21 cellular contexts compared by ENCODE assay signal in genomic region chr10:14594878-14595525, GRCh38.
DNase-seq lines count a peak whose midpoint lies in the region; ATAC-seq, FAIRE-seq and TF ChIP-seq lines count a peak whose summit lies in the region.
"Had no signal": no experiment of that assay in that cellular context is flagged by ENCODE, and none has a peak within 500 bp of the region (broad histone marks: within the 10 kb centered on the region; RNA-seq: fewer than 3 reads in every experiment).

No MANE protein-coding gene starts in this region.

- WGBS in A549 (ENCODE audit: missing lambda C conversion rate): 84% methylated on average over 8 of the region's 8 CpGs
- 93% methylated on average over 8 of the region's 8 CpGs for WGBS in hepatocyte (ENCODE audit: low lambda C conversion rate, missing lambda C conversion rate)

- CTCF ChIA-PET in A549 (lab: Yijun Ruan, JAX): interaction anchor here (1.1 kb wide), 1 partner anchor 14 kb away, joined by 3 read pairs; no protein-coding TSS in a partner anchor

- ATAC-seq in A549 (no peak), T-helper 17 cell (no peak), Right ventricle myocardium superior (ENCODE audit: poor library complexity) (no peak)
- no peak for ATAC-seq in CD4-positive, CD25-positive, alpha-beta regulatory T cell (ENCODE audit: low read depth in 2 of 2)
- ATAC-seq: body of pancreas, HCT116, psoas muscle, Right ventricle myocardium inferior had no signal

- peaks cover 33 to 92% (median 79%) of the 10 kb centered on the region in 4 donors for H3K4me1 Mint-ChIP-seq in CD4-positive, CD25-positive, alpha-beta regulatory T cell
- peaks cover 69% of the 10 kb centered on the region for H3K4me1 Mint-ChIP-seq in T-helper 17 cell

- POLR2A ChIA-PET in A549 (lab: Yijun Ruan, JAX): no interaction called here

- no peak for TF ChIP-seq RAD21 in A549 (conservative IDR thresholded peaks at IDR 0.05 in 1 of 2, IDR thresholded peaks at IDR 0.05 in 1 of 2)

- TF ChIP-seq POLR2A in A549 (IDR thresholded peaks at IDR 0.05; ENCODE audit: low read length): no peak

- TF ChIP-seq CTCF in A549 (IDR thresholded peaks at IDR 0.05) (no peak), hepatocyte (IDR thresholded peaks at IDR 0.05; ENCODE audit: poor library complexity) (no peak)

- H3K36me3 Mint-ChIP-seq in CD4-positive, CD25-positive, alpha-beta regulatory T cell: peaks cover 52% of the 10 kb centered on the region
- peaks cover 17% of the 10 kb centered on the region for H3K36me3 Mint-ChIP-seq in T-helper 17 cell (ENCODE audit: low read depth)

- no peak for FAIRE-seq in A549 (lab: Jason Lieb, UNC)
- FAIRE-seq: GM19239 had no signal

- no peaks in the 10 kb centered on the region for H3K27me3 ChIP-seq in CD4-positive, CD25-positive, alpha-beta regulatory T cell (ENCODE audit: control insufficient read depth, insufficient read depth, low read length)
- no peaks in the 10 kb centered on the region for H3K27me3 ChIP-seq in hepatocyte
- H3K27me3 ChIP-seq: body of pancreas had no signal

- H3K9me3 ChIP-seq in A549: no peaks in the 10 kb centered on the region
- H3K9me3 ChIP-seq in CD4-positive, CD25-positive, alpha-beta regulatory T cell (ENCODE audit: control insufficient read depth in 2 of 2, low read length in 2 of 2): no peaks in the 10 kb centered on the region
- no peaks in the 10 kb centered on the region for H3K9me3 ChIP-seq in T-helper 17 cell (ENCODE audit: control insufficient read depth, low read length, poor library complexity, severe bottlenecking)
- no peaks in the 10 kb centered on the region for H3K9me3 ChIP-seq in hepatocyte (ENCODE audit: low read depth)
- H3K9me3 ChIP-seq: body of pancreas, psoas muscle had no signal

- intact Hi-C loops in Right ventricle myocardium superior (cut with DNase I): no loop called here

- H3K4me1 ChIP-seq in A549 (peaks cover 67% of the 10 kb centered on the region), hepatocyte (ENCODE audit: insufficient read depth) (peaks cover 7% of the 10 kb centered on the region)
- peaks cover 67% of the 10 kb centered on the region for H3K4me1 ChIP-seq in CD4-positive, CD25-positive, alpha-beta regulatory T cell (ENCODE audit: control insufficient read depth, insufficient read depth, low read length, poor library complexity, severe bottlenecking)
- H3K4me1 ChIP-seq: psoas muscle had no signal

- TF ChIP-seq EP300 in A549 (IDR thresholded peaks at IDR 0.05): no peak

- H3K4me3 Mint-ChIP-seq in CD4-positive, CD25-positive, alpha-beta regulatory T cell: peak overlapping the region in 2 of 4 donors; percentile 18 to 74
- peak overlapping the region; percentile 69 for H3K4me3 Mint-ChIP-seq in T-helper 17 cell

- DNase-seq in A549 (ENCODE audit: low read depth in 1 of 2, low spot score in 1 of 2) (no peak), T-helper 17 cell (no peak), hepatocyte (ENCODE audit: low spot score) (no peak), NCI-H345 treated with DMSO at 0.1 percent for 48 hours (lab: John Stamatoyannopoulos, UW; ENCODE audit: unreplicated experiment) (no peak), Right ventricle myocardium superior (no peak), Ammon's horn (ENCODE audit: low spot score) (no peak), NCI-H69 (lab: John Stamatoyannopoulos, UW) (no peak)
- DNase-seq in CD4-positive, CD25-positive, alpha-beta regulatory T cell: no peak
- DNase-seq: activated CD4-positive, alpha-beta T cell treated with anti-CD3 and anti-CD28 coated beads for 1 hour; body of pancreas; mammary epithelial cell; NCI-H1092 treated with DMSO at 0.1 percent for 48 hours; NCI-H2029; NCI-H226; OCI-M1; psoas muscle; stimulated activated CD8-positive, alpha-beta memory T cell treated with anti-CD3 and anti-CD28 coated beads, Interleukin-4, amount 100 ng/mL, for 48 hours; trophoblast cell had no signal

- no peaks in the 10 kb centered on the region for H3K27me3 Mint-ChIP-seq in CD4-positive, CD25-positive, alpha-beta regulatory T cell
- no peaks in the 10 kb centered on the region for H3K27me3 Mint-ChIP-seq in T-helper 17 cell

- no peak overlapping the region for H3K4me2 ChIP-seq in A549
- H3K4me2 ChIP-seq in hepatocyte: peak overlapping the region; percentile 33

- peaks cover 98% of the 10 kb centered on the region for H3K79me2 ChIP-seq in hepatocyte

- H3K9me2 ChIP-seq in hepatocyte (replicated peaks; ENCODE audit: insufficient read depth): no peaks in the 10 kb centered on the region

- H3K4me3 ChIP-seq in A549 (no peak overlapping the region), hepatocyte (no peak overlapping the region)
- H3K4me3 ChIP-seq in CD4-positive, CD25-positive, alpha-beta regulatory T cell (ENCODE audit: low read depth, low read length): no peak overlapping the region
- H3K4me3 ChIP-seq: body of pancreas, psoas muscle had no signal

- peak overlapping the region; percentile 3 to 97 (median 72) for H3K27ac Mint-ChIP-seq in CD4-positive, CD25-positive, alpha-beta regulatory T cell
- H3K27ac Mint-ChIP-seq in T-helper 17 cell: peak overlapping the region; percentile 96

- no peaks in the 10 kb centered on the region for H3K9me3 Mint-ChIP-seq in CD4-positive, CD25-positive, alpha-beta regulatory T cell

- H3K27ac ChIP-seq in A549 (no peak overlapping the region), hepatocyte (peak overlapping the region; percentile 11)
- H3K27ac ChIP-seq in CD4-positive, CD25-positive, alpha-beta regulatory T cell (ENCODE audit: insufficient read depth, low read length, poor library complexity, severe bottlenecking): peak overlapping the region; percentile 16
- H3K27ac ChIP-seq: body of pancreas, psoas muscle had no signal

- H4K20me1 ChIP-seq in hepatocyte (ENCODE audit: insufficient read depth, poor library complexity, severe bottlenecking): peaks cover 7% of the 10 kb centered on the region

- peaks cover 78% of the 10 kb centered on the region for H3K36me3 ChIP-seq in CD4-positive, CD25-positive, alpha-beta regulatory T cell (ENCODE audit: control insufficient read depth, insufficient read depth, low read length)
- H3K36me3 ChIP-seq in hepatocyte (replicated peaks; ENCODE audit: insufficient read depth, low read depth): no peaks in the 10 kb centered on the region

- no peak overlapping the region for H2AFZ ChIP-seq in hepatocyte

TF ChIP-seq in A549, 52 proteins besides CTCF, POLR2A, EP300 and RAD21:
- no peak for TF ChIP-seq JUNB (IDR thresholded peaks at IDR 0.05)
- no peak for TF ChIP-seq MYC (IDR thresholded peaks at IDR 0.05; ENCODE audit: borderline replicate concordance, low read length)
- TF ChIP-seq, protein P1, sequence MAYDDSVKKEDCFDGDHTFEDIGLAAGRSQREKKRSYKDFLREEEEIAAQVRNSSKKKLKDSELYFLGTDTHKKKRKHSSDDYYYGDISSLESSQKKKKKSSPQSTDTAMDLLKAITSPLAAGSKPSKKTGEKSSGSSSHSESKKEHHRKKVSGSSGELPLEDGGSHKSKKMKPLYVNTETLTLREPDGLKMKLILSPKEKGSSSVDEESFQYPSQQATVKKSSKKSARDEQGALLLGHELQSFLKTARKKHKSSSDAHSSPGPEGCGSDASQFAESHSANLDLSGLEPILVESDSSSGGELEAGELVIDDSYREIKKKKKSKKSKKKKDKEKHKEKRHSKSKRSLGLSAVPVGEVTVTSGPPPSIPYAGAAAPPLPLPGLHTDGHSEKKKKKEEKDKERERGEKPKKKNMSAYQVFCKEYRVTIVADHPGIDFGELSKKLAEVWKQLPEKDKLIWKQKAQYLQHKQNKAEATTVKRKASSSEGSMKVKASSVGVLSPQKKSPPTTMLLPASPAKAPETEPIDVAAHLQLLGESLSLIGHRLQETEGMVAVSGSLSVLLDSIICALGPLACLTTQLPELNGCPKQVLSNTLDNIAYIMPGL (CRISPR knock-in tag; IDR thresholded peaks at IDR 0.05; ENCODE audit: borderline replicate concordance): no peak
- 0 out of 2 replicates have a peak, but pooled peaks have one; percentile 20 for TF ChIP-seq FOSB (CRISPR knock-in tag; IDR thresholded peaks at IDR 0.05)

Comparison
In these comparisons a context has a peak if more than half of its experiments do, and no peak if none do; other contexts are left out.
1. H3K27ac ChIP-seq: peak in CD4-positive, CD25-positive, alpha-beta regulatory T cell (single experiment) and hepatocyte (single experiment); none in A549 (0 of 2).